Comparison of ENCODE assay signal across 27 cellular contexts in the genomic region with DNA sequence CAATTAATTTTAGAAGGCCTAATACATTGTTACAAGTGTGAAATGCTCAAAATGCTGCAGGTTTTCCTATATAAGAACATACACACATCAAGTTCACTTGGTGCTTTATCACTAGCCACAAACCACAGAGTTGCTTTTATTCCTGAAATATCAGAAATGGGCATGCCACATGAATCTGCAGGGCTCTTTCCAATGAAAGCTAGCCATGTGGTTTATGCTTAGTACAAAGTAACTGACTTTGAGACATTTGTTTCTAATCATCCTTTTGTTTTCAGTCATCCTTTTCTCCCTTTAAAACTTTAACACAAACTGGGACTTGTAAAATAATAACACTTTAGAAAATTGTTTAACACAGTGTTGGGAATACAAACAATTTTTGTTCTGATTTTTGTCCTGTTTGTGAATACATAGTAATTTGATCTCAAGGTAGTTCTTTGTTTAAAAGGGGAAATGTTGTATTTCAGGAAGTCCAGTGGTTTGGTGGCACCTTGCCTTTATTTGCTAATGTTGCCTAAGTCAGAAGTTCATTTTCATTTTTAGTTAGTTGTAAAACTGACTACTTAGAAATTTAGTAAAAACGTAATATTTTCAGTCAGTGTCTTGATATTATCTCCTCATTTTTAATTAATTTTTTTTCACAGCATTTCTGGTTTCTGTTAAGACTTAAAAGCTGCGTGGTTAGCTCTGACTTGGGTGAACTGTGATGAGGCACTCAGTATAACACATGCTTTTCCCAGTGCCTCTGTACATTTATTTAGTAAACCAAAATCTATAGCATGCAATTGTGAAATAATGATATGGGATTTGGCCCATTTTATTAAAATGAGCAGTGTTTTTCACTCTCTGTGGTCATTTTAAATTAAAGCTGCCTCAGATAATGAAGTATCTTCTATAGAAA. TPM values are rescaled to one million over a fixed set of nuclear protein-coding genes. Genes with fewer than 3 reads are reported as not detected.
DNase-seq lines count a peak whose midpoint lies in the region; ATAC-seq and TF ChIP-seq lines count a peak whose summit lies in the region.
"Had no signal": no experiment of that assay in that cellular context is flagged by ENCODE, and none has a peak within 500 bp of the region (broad histone marks: within the 10 kb centered on the region; RNA-seq: fewer than 3 reads in every experiment).

No MANE protein-coding gene starts in this region.

- no peaks in the 10 kb centered on the region for H3K27me3 ChIP-seq in OCI-LY3 (ENCODE audit: low read depth, low read length)
- no peaks in the 10 kb centered on the region for H3K27me3 ChIP-seq in ascending aorta
- no peaks in the 10 kb centered on the region for H3K27me3 ChIP-seq in psoas muscle (ENCODE audit: insufficient read depth in 3 of 3, low read length in 2 of 3)
- no peaks in the 10 kb centered on the region for H3K27me3 ChIP-seq in thyroid gland
- H3K27me3 ChIP-seq: Peyer's patch, tibial artery had no signal

- H3K79me2 ChIP-seq in OCI-LY3 (ENCODE audit: low read length): no peaks in the 10 kb centered on the region

- peak overlapping the region; percentile 21 for H2AFZ ChIP-seq in OCI-LY3 (ENCODE audit: low read depth, low read length)

- in situ Hi-C loops in KBM-7 (cut with MboI; ENCODE audit: low pct_unique_long_range_greater_than_20kb, low sequenced_read_pairs): no loop called here

- DNase-seq in DMS53 (lab: John Stamatoyannopoulos, UW) (peak; percentile 39), KBM-7 (peak; percentile 60), ascending aorta (ENCODE audit: low spot score in 2 of 2) (no peak), HPDE6-E6E7 (ENCODE audit: extremely low spot score) (no peak), psoas muscle (no peak), thyroid gland (no peak)
- DNase-seq: activated CD4-positive, alpha-beta memory T cell treated with anti-CD3 and anti-CD28 coated beads, Interleukin-2, amount 10 ng/mL, durations not matched to agents 7 days and 5 days; amniotic stem cell; CD4-positive, CD25-positive, alpha-beta regulatory T cell; endodermal cell; GDM1; head of caudate nucleus; naive thymus-derived CD4-positive, alpha-beta T cell; NCI-H1105; NCI-H526; occipital lobe; Peyer's patch; stimulated activated CD4-positive, alpha-beta T cell treated with anti-CD3 and anti-CD28 coated beads, Interleukin-4, amount 100 ng/mL, for 1 hour; stimulated activated naive CD4-positive, alpha-beta T cell treated with Interleukin-2 at 50 U/mL for 16 hours; tibial artery had no signal

- ATAC-seq in GM18520 (IDR thresholded peaks at IDR 0.05; ENCODE audit: unreplicated experiment): no peak
- ATAC-seq in psoas muscle: no peak
- ATAC-seq: activated CD4-positive, CD25-positive, alpha-beta regulatory T cell treated with anti-CD3 and anti-CD28 coated beads, Interleukin-2, amount 50 U/mL, for 24 hours; HCT116; K562; naive thymus-derived CD4-positive, alpha-beta T cell had no signal

- H3K36me3 ChIP-seq in OCI-LY3 (replicated peaks; ENCODE audit: low read depth, low read length) (no peaks in the 10 kb centered on the region), ascending aorta (peaks cover 5 to 8% of the 10 kb centered on the region in 2 donors), psoas muscle (ENCODE audit: insufficient read depth in 1 of 2, low read depth in 1 of 2) (no peaks in the 10 kb centered on the region), thyroid gland (no peaks in the 10 kb centered on the region)
- H3K36me3 ChIP-seq: Peyer's patch had no signal

- H3K4me1 ChIP-seq in OCI-LY3 (ENCODE audit: low read length) (peaks cover 15% of the 10 kb centered on the region), ascending aorta (peaks cover 0 to 22% of the 10 kb centered on the region in 2 donors), psoas muscle (no peaks in the 10 kb centered on the region), thyroid gland (no peaks in the 10 kb centered on the region)
- H3K4me1 ChIP-seq: Peyer's patch had no signal

- H3K27ac ChIP-seq in OCI-LY3 (ENCODE audit: low read length) (no peak overlapping the region), ascending aorta (peak overlapping the region; percentile 44 to 99), psoas muscle (no peak overlapping the region), thyroid gland (no peak overlapping the region)
- H3K27ac ChIP-seq: coronary artery, Peyer's patch had no signal

- no peak overlapping the region for H3K9ac ChIP-seq in OCI-LY3 (ENCODE audit: low read length)

- TF ChIP-seq CTCF in OCI-LY3 (IDR thresholded peaks at IDR 0.05; ENCODE audit: low read depth, low read length): no peak
- no peak for TF ChIP-seq CTCF in ascending aorta (IDR thresholded peaks at IDR 0.05)
- TF ChIP-seq CTCF in psoas muscle (IDR thresholded peaks at IDR 0.05): no peak
- TF ChIP-seq CTCF in thyroid gland (IDR thresholded peaks at IDR 0.05): no peak

- 81 to 85% (median 82%) methylated on average over 2 of the region's 2 CpGs for WGBS in psoas muscle, 3 donors
- 78 to 80% methylated on average over 2 of the region's 2 CpGs for WGBS in thyroid gland, 2 donors

- intact Hi-C loops in ascending aorta (cut with DNase I) (no loop called here), psoas muscle (cut with DNase I) (no loop called here), thyroid gland (cut with DNase I) (no loop called here)

- H3K4me2 ChIP-seq in OCI-LY3 (ENCODE audit: low read length): 0 out of 2 replicates have a peak overlapping the region, but pooled peaks have one; percentile 3

- no peak overlapping the region for H3K4me3 ChIP-seq in OCI-LY3 (ENCODE audit: low read length)
- H3K4me3 ChIP-seq in ascending aorta: peak overlapping the region in 1 of 2 donors; percentile 19
- no peak overlapping the region for H3K4me3 ChIP-seq in psoas muscle
- H3K4me3 ChIP-seq in thyroid gland (replicated peaks in 1 of 3): no peak overlapping the region
- H3K4me3 ChIP-seq: coronary artery, K562, Peyer's patch, tibial artery had no signal

- H3K9me3 ChIP-seq in OCI-LY3 (ENCODE audit: insufficient read depth, low read length): no peaks in the 10 kb centered on the region
- H3K9me3 ChIP-seq in ascending aorta: no peaks in the 10 kb centered on the region
- no peaks in the 10 kb centered on the region for H3K9me3 ChIP-seq in psoas muscle
- no peaks in the 10 kb centered on the region for H3K9me3 ChIP-seq in thyroid gland
- H3K9me3 ChIP-seq: Peyer's patch, tibial artery had no signal

- no peak for TF ChIP-seq POLR2A in thyroid gland (IDR thresholded peaks at IDR 0.05)

- no peaks in the 10 kb centered on the region for H4K20me1 ChIP-seq in OCI-LY3 (ENCODE audit: insufficient read depth, low read length)

RNA-seq across cellular contexts. Expression of gene PRDM6, which starts 18.6 kb away (rescaled TPM):
- 8.4 TPM for total RNA-seq in ascending aorta
- under 1 TPM in 3 of 4 donors, not detected in 1; 0.06 to 0.83 (median 0.56) TPM for total RNA-seq in psoas muscle
- under 1 TPM; 0.03 to 0.13 (median 0.09) TPM for polyA plus RNA-seq in psoas muscle
- total RNA-seq in thyroid gland: 1 to 10 TPM; 1.7 to 5.2 (median 2.3) TPM
- total RNA-seq: activated CD4-positive, alpha-beta memory T cell treated with anti-CD3 and anti-CD28 coated beads, Interleukin-2, amount 10 ng/mL, durations not matched to agents 7 days and 5 days; CD4-positive, CD25-positive, alpha-beta regulatory T cell; naive thymus-derived CD4-positive, alpha-beta T cell; SK-MEL-5 had no signal
- polyA plus RNA-seq: CD4-positive, CD25-positive, alpha-beta regulatory T cell; naive thymus-derived CD4-positive, alpha-beta T cell had no signal

Comparison
In these comparisons a context has a peak if more than half of its experiments do, and no peak if none do; other contexts are left out.
1. DNase-seq: peak in DMS53 (single experiment) and KBM-7 (single experiment); none in ascending aorta (0 of 2), HPDE6-E6E7 (single experiment), psoas muscle (0 of 2) and thyroid gland (0 of 2).
2. H3K27ac ChIP-seq: peak in ascending aorta (2 of 2); none in OCI-LY3 (single experiment), psoas muscle (single experiment) and thyroid gland (0 of 3).